Comparison of ENCODE assay signal across 6 cellular contexts in the genomic region with DNA sequence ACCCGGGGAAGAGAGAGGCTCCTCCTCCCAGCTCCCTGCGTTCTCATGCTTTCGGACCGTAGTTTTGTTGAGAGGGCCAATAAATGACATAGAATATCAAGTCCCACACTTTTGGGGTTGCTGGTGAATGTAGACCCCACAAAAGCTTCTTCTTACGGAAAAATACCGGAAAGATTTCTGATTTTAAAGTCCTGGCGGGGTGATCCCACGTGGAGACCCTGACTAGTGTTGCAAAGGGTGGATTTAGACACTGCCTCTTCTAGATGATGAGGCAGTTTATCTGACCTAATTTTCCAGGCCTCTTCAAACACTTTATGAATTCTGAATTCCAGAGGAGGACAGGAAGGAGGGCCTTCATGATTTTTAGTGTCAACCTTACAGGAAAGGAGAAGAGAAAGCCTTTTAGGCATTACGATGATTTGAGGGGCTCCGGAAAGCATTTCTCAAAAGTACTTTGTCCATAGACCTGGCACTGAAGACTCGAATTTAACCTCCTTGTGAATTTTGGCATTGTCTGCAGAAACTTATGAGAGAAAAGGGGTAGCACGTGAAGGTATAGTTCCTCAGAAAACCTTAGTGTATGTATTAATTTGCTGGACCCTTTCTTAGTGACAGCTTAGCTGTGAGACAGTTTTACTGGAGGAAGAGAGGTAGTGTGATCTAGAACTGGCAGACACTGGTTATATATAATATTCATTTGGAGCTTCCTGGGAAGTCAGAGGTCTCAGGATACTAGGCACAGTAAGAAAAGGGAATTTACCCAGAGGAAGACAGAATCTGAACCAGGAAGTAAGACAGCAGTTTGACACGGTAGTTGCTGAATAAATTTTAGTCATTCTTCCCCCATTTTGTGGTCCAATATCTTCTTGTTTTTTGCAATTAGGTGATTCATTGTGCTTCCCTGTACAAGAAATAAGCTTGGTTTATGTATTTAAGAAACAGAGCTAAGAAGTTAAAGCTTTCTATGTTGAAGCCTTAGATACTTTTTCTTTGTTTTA. TPM values are rescaled to one million over a fixed set of nuclear protein-coding genes. Genes with fewer than 3 reads are reported as not detected.
DNase-seq lines count a peak whose midpoint lies in the region; ATAC-seq and TF ChIP-seq lines count a peak whose summit lies in the region.

No MANE protein-coding gene starts in this region.

- no peaks in the 10 kb centered on the region for H4K20me1 ChIP-seq in KMS-11 (ENCODE audit: insufficient read depth)

- peak; percentile 56 for ATAC-seq in GM19351 (IDR thresholded peaks at IDR 0.05; ENCODE audit: unreplicated experiment)

- TF ChIP-seq CTCF in KMS-11 (conservative IDR thresholded peaks at IDR 0.05; ENCODE audit: low read depth, low read length) (no peak), choroid plexus epithelial cell (conservative IDR thresholded peaks at IDR 0.05; ENCODE audit: low read depth, low read length) (no peak)

- peak; percentile 70 for DNase-seq in choroid plexus epithelial cell (ENCODE audit: low read depth)
- DNase-seq in trophoblast cell: peak; percentile 37 to 64
- no peak for DNase-seq in epidermal melanocyte (ENCODE audit: insufficient read length, low spot score)
- no peak for DNase-seq in LoVo (ENCODE audit: low spot score)

- H3K18ac ChIP-seq in trophoblast cell (ENCODE audit: low read length): no peak overlapping the region

- H4K12ac ChIP-seq in trophoblast cell (ENCODE audit: low read depth, low read length): no peak overlapping the region

- H3K4me3 ChIP-seq in KMS-11 (IDR thresholded peaks at IDR 0.05; ENCODE audit: insufficient read depth, low read depth, low read length): peak overlapping the region; percentile 96
- peak overlapping the region; percentile 94 for H3K4me3 ChIP-seq in choroid plexus epithelial cell (ENCODE audit: low read depth, low read length)
- H3K4me3 ChIP-seq in trophoblast cell (ENCODE audit: low read depth, low read length): peak overlapping the region; percentile 98

- no peak overlapping the region for H2AK5ac ChIP-seq in trophoblast cell (ENCODE audit: low read length)

- H4K8ac ChIP-seq in trophoblast cell (ENCODE audit: low read depth, low read length): peak overlapping the region; percentile 42

- no peak overlapping the region for H2BK120ac ChIP-seq in trophoblast cell (ENCODE audit: insufficient read depth, low read length, poor library complexity)

- H2BK5ac ChIP-seq in trophoblast cell (ENCODE audit: low read depth, low read length, poor library complexity): no peak overlapping the region

- H3K14ac ChIP-seq in trophoblast cell (ENCODE audit: low read length): no peak overlapping the region

- peak overlapping the region; percentile 97 for H2AFZ ChIP-seq in KMS-11 (ENCODE audit: low read depth)
- no peak overlapping the region for H2AFZ ChIP-seq in trophoblast cell (ENCODE audit: insufficient read depth, low read length, poor library complexity)

- no peaks in the 10 kb centered on the region for H3K27me3 ChIP-seq in KMS-11 (ENCODE audit: insufficient read depth, low read depth)
- H3K27me3 ChIP-seq in trophoblast cell (ENCODE audit: insufficient read depth, low read length): no peaks in the 10 kb centered on the region

- no peak overlapping the region for H4K91ac ChIP-seq in trophoblast cell (ENCODE audit: low read depth, low read length)

- no peak overlapping the region for H2BK12ac ChIP-seq in trophoblast cell (ENCODE audit: low read length)

- peaks cover 25% of the 10 kb centered on the region for H3K79me2 ChIP-seq in KMS-11 (ENCODE audit: insufficient read depth, low read depth)
- peaks cover 5% of the 10 kb centered on the region for H3K79me2 ChIP-seq in trophoblast cell (ENCODE audit: control insufficient read depth, insufficient read depth, low read length, poor library complexity)

- H3K36me3 ChIP-seq in KMS-11 (ENCODE audit: insufficient read depth) (no peaks in the 10 kb centered on the region), trophoblast cell (ENCODE audit: control insufficient read depth in 1 of 2, insufficient read depth in 2 of 2, low read length in 2 of 2) (peaks cover 5 to 11% of the 10 kb centered on the region in 2 experiments)

- no peaks in the 10 kb centered on the region for H3K9me3 ChIP-seq in trophoblast cell (ENCODE audit: insufficient read depth, low read depth, low read length)

- H3K23ac ChIP-seq in trophoblast cell (ENCODE audit: low read length): no peak overlapping the region

- peak overlapping the region; percentile 42 for H3K4ac ChIP-seq in trophoblast cell (ENCODE audit: low read depth, low read length)

- H3K9ac ChIP-seq in KMS-11 (peak overlapping the region; percentile 67), trophoblast cell (ENCODE audit: low read length) (peak overlapping the region; percentile 60)

- peak overlapping the region; percentile 69 for H3K27ac ChIP-seq in KMS-11
- no peak overlapping the region for H3K27ac ChIP-seq in trophoblast cell (ENCODE audit: low read depth, low read length)

- H3K4me1 ChIP-seq in KMS-11 (ENCODE audit: low read depth, poor library complexity, severe bottlenecking): peaks cover 12% of the 10 kb centered on the region
- peaks cover 3 to 4% of the 10 kb centered on the region in 2 experiments for H3K4me1 ChIP-seq in trophoblast cell (ENCODE audit: control insufficient read depth in 1 of 2, insufficient read depth in 2 of 2, low read length in 2 of 2)

- H3K79me1 ChIP-seq in trophoblast cell (ENCODE audit: low read length): peaks cover 7% of the 10 kb centered on the region

- H3K4me2 ChIP-seq in KMS-11 (peak overlapping the region; percentile 74), trophoblast cell (ENCODE audit: low read length) (peak overlapping the region; percentile 86)

- no CpG with 5 or more reads among the region's 13 CpGs for WGBS in trophoblast cell (ENCODE audit: extremely low coverage, insufficient coverage, insufficient read length)

RNA-seq across cellular contexts. Expression of a gene that starts 0.9 kb away (rescaled TPM):
- polyA plus RNA-seq in trophoblast cell (2013): 25.1 and 27.2 TPM in 2 replicates

RNA-seq across cellular contexts. Expression of a gene that starts 15.7 kb away (rescaled TPM):
- 92.4 and 99.2 TPM in 2 replicates for polyA plus RNA-seq in trophoblast cell (2013)

RNA-seq across cellular contexts. Expression of a gene that starts 22.4 kb away (rescaled TPM):
- 0.34 and 0.44 TPM in 2 replicates for polyA plus RNA-seq in trophoblast cell (2013)

RNA-seq across cellular contexts. Expression of a gene that starts 49.6 kb away (rescaled TPM):
- polyA plus RNA-seq in trophoblast cell (2013): 5.7 and 5.8 TPM in 2 replicates

Comparison
In these comparisons a context has a peak if more than half of its experiments do, and no peak if none do; other contexts are left out.
1. DNase-seq: peak in choroid plexus epithelial cell (single experiment) and trophoblast cell (2 of 2); none in epidermal melanocyte (single experiment) and LoVo (single experiment).
2. Peak in every context shown above with its lines, with median percentiles within 50 percentile points of each other: H3K4me3 ChIP-seq.